15 cellular contexts compared by ENCODE assay signal in genomic region chr7:37508063-37508462, GRCh38. TPM values are rescaled to one million over a fixed set of nuclear protein-coding genes. Genes with fewer than 3 reads are reported as not detected.
A peak's percentile ranks its signal among the peaks of the same experiment; 100 is the strongest.
DNase-seq lines count a peak whose midpoint lies in the region; ATAC-seq and TF ChIP-seq lines count a peak whose summit lies in the region.
"Had no signal": no experiment of that assay in that cellular context is flagged by ENCODE, and none has a peak within 500 bp of the region (broad histone marks: within the 10 kb centered on the region; RNA-seq: fewer than 3 reads in every experiment).

No MANE protein-coding gene starts in this region.

- H2BK12ac ChIP-seq in neuronal stem cell (ENCODE audit: low read length) = no peak overlapping the region

- DNase-seq in dorsolateral prefrontal cortex (no peak), left lobe of liver (ENCODE audit: low spot score) (peak; percentile 51), neuronal stem cell (ENCODE audit: low spot score) (no peak), SK-N-SH (no peak), mesenteric fat pad (ENCODE audit: low spot score) (no peak), colonic mucosa (no peak)
- DNase-seq: BE2C; CD4-positive, alpha-beta memory T cell; DMS79; GM23248; H9 had no signal

- TF ChIP-seq CTCF in dorsolateral prefrontal cortex (IDR thresholded peaks at IDR 0.05 in 54 of 56, conservative IDR thresholded peaks at IDR 0.05 in 2 of 56; ENCODE audit: low read depth in 1 of 56, partially characterized antibody in 56 of 56) (no peak), SK-N-SH (IDR thresholded peaks at IDR 0.05) (no peak), colonic mucosa (IDR thresholded peaks at IDR 0.05) (no peak)

- no peaks in the 10 kb centered on the region for H3K79me2 ChIP-seq in SK-N-SH (ENCODE audit: insufficient read depth)

- TF ChIP-seq EP300 in SK-N-SH (IDR thresholded peaks at IDR 0.05; ENCODE audit: borderline replicate concordance in 1 of 2, low read depth in 1 of 2, low read length in 1 of 2) = no peak

- no peak for TF ChIP-seq RAD21 in SK-N-SH (IDR thresholded peaks at IDR 0.05; ENCODE audit: low read length)

- H3K14ac ChIP-seq in neuronal stem cell (ENCODE audit: low read length) = no peak overlapping the region

- no peak overlapping the region for H2BK5ac ChIP-seq in neuronal stem cell (ENCODE audit: low read length)

- H3K36me3 ChIP-seq in neuronal stem cell (replicated peaks in 1 of 2; ENCODE audit: control insufficient read depth in 2 of 2, insufficient read depth in 2 of 2, low read length in 2 of 2) (no peaks in the 10 kb centered on the region), SK-N-SH (replicated peaks in 1 of 2; ENCODE audit: control insufficient read depth in 1 of 2, insufficient read depth in 2 of 2, low read length in 1 of 2) (no peaks in the 10 kb centered on the region), colonic mucosa (no peaks in the 10 kb centered on the region)
- H3K36me3 ChIP-seq: BE2C had no signal

- CTCF ChIA-PET in SK-N-SH (lab: Yijun Ruan, JAX) = interaction anchor here (0.8 to 7.5 kb wide), 16 partner anchors 10 to 326 kb away, joined by 3 to 89 read pairs (median 6); partner anchors contain the start of gene ELMO1

- H4K8ac ChIP-seq in neuronal stem cell (ENCODE audit: low read depth, low read length) = no peak overlapping the region

- H3K27ac ChIP-seq in dorsolateral prefrontal cortex (peak overlapping the region in 31 of 59 donors; percentile 3 to 87 (median 26)), neuronal stem cell (replicated peaks; ENCODE audit: low read length) (no peak overlapping the region), SK-N-SH (ENCODE audit: low read depth in 2 of 2, low read length in 1 of 2) (no peak overlapping the region), colonic mucosa (no peak overlapping the region)
- H3K27ac ChIP-seq: A549, C4-2B, GM23248 had no signal

- H3K9me2 ChIP-seq in SK-N-SH = no peaks in the 10 kb centered on the region

- intact Hi-C loops in dorsolateral prefrontal cortex (cut with DNase I) (loop anchor here (5.0 to 10.0 kb wide), 2 partner anchors 226 to 273 kb away; no protein-coding TSS in a partner anchor), colonic mucosa (cut with DNase I) (no loop called here)

- no CpG with 5 or more reads among the region's 4 CpGs for WGBS in neuronal stem cell (ENCODE audit: extremely low coverage in 2 of 2, insufficient read length in 2 of 2, insufficient replicate concordance in 1 of 2), 2 donors
- 48% methylated on average over 4 of the region's 4 CpGs for WGBS in SK-N-SH (ENCODE audit: low lambda C conversion rate)

- peaks cover 0 to 7% (median 0%) of the 10 kb centered on the region in 45 donors for H3K27me3 ChIP-seq in dorsolateral prefrontal cortex
- no peaks in the 10 kb centered on the region for H3K27me3 ChIP-seq in neuronal stem cell (ENCODE audit: control insufficient read depth in 3 of 3, insufficient read depth in 3 of 3, low read depth in 1 of 3, low read length in 3 of 3)
- H3K27me3 ChIP-seq in SK-N-SH (ENCODE audit: insufficient read depth) = no peaks in the 10 kb centered on the region
- no peaks in the 10 kb centered on the region for H3K27me3 ChIP-seq in colonic mucosa
- H3K27me3 ChIP-seq: BE2C had no signal

- peak overlapping the region; percentile 48 for H2AFZ ChIP-seq in neuronal stem cell (ENCODE audit: low read length)
- no peak overlapping the region for H2AFZ ChIP-seq in SK-N-SH (ENCODE audit: low read depth)
- H2AFZ ChIP-seq: GM23248 had no signal

- H3K23ac ChIP-seq in neuronal stem cell (ENCODE audit: low read depth, low read length, poor library complexity) = no peak overlapping the region

- no peaks in the 10 kb centered on the region for H3F3A ChIP-seq in SK-N-SH (replicated peaks; ENCODE audit: insufficient read depth)

- H4K20me1 ChIP-seq in SK-N-SH (ENCODE audit: insufficient read depth) = no peaks in the 10 kb centered on the region

- no peaks in the 10 kb centered on the region for H3K79me1 ChIP-seq in neuronal stem cell (ENCODE audit: low read depth, low read length)

- no peak overlapping the region for H2AK5ac ChIP-seq in neuronal stem cell (ENCODE audit: low read depth, low read length)

- peak overlapping the region in 4 of 59 donors; percentile 6 to 25 (median 9) for H3K4me3 ChIP-seq in dorsolateral prefrontal cortex
- no peak overlapping the region for H3K4me3 ChIP-seq in neuronal stem cell (ENCODE audit: low read length in 2 of 2)
- no peak overlapping the region for H3K4me3 ChIP-seq in SK-N-SH (ENCODE audit: low read depth in 2 of 2, low read length in 1 of 2)
- no peak overlapping the region for H3K4me3 ChIP-seq in colonic mucosa
- H3K4me3 ChIP-seq: A549, GM12878, GM23248 had no signal

- ATAC-seq in left lobe of liver = peak; percentile 95
- ATAC-seq: A549, GM12878 had no signal

- H3K4me2 ChIP-seq in neuronal stem cell (ENCODE audit: insufficient read depth, low read length, poor library complexity, severe bottlenecking) = no peak overlapping the region
- no peak overlapping the region for H3K4me2 ChIP-seq in SK-N-SH
- H3K4me2 ChIP-seq: A549 had no signal

- no peak overlapping the region for H3K4ac ChIP-seq in neuronal stem cell (ENCODE audit: low read length)

- H3K18ac ChIP-seq in neuronal stem cell (ENCODE audit: low read length) = no peak overlapping the region

- H3K9me3 ChIP-seq in neuronal stem cell (replicated peaks in 1 of 2; ENCODE audit: control insufficient read depth in 2 of 2, insufficient read depth in 1 of 2, low read depth in 1 of 2, low read length in 2 of 2) (no peaks in the 10 kb centered on the region), SK-N-SH (peaks cover 4% of the 10 kb centered on the region), colonic mucosa (no peaks in the 10 kb centered on the region)
- H3K9me3 ChIP-seq: A549, BE2C had no signal

- H3K9ac ChIP-seq in neuronal stem cell (ENCODE audit: low read depth, low read length, poor library complexity) = no peak overlapping the region
- no peak overlapping the region for H3K9ac ChIP-seq in SK-N-SH
- no peak overlapping the region for H3K9ac ChIP-seq in colonic mucosa (ENCODE audit: low read depth in 2 of 2, low read length in 2 of 2)
- H3K9ac ChIP-seq: GM23248 had no signal

- H3K4me1 ChIP-seq in neuronal stem cell (ENCODE audit: control insufficient read depth in 2 of 2, insufficient read depth in 1 of 2, low read depth in 1 of 2, low read length in 2 of 2) (peaks cover 2 to 5% of the 10 kb centered on the region in 2 donors), SK-N-SH (ENCODE audit: control insufficient read depth in 1 of 2, insufficient read depth in 2 of 2, low read depth in 1 of 2, low read length in 1 of 2) (no peaks in the 10 kb centered on the region; a peak in 1 of 4 replicates), colonic mucosa (no peaks in the 10 kb centered on the region)
- H3K4me1 ChIP-seq: A549, BE2C had no signal

- POLR2A ChIA-PET in SK-N-SH (lab: Yijun Ruan, JAX) = no interaction called here

- no peak overlapping the region for H2BK120ac ChIP-seq in neuronal stem cell (ENCODE audit: low read depth, low read length)

- no peak overlapping the region for H2BK15ac ChIP-seq in neuronal stem cell (ENCODE audit: low read length)

- no peak overlapping the region for H4K91ac ChIP-seq in neuronal stem cell (ENCODE audit: low read depth, low read length, poor library complexity)

TF ChIP-seq in SK-N-SH, 30 proteins besides CTCF, POLR2A, EP300 and RAD21 (continues in another document):
- no peak for TF ChIP-seq CHD2 (IDR thresholded peaks at IDR 0.05; ENCODE audit: low read length, partially characterized antibody)
- no peak for TF ChIP-seq TCF12 (IDR thresholded peaks at IDR 0.05)
- no peak for TF ChIP-seq ZBTB33 (IDR thresholded peaks at IDR 0.05; ENCODE audit: borderline replicate concordance, low read depth)
- TF ChIP-seq MXI1 (IDR thresholded peaks at IDR 0.05; ENCODE audit: low read depth, low read length) = no peak
- no peak for TF ChIP-seq SMC3 (IDR thresholded peaks at IDR 0.05; ENCODE audit: low read depth, low read length)
- no peak for TF ChIP-seq MEF2A (IDR thresholded peaks at IDR 0.05; ENCODE audit: borderline replicate concordance, low read depth)
- no peak for TF ChIP-seq GABPA (IDR thresholded peaks at IDR 0.05; ENCODE audit: low read depth)
- TF ChIP-seq TEAD4 (IDR thresholded peaks at IDR 0.05; ENCODE audit: borderline replicate concordance, insufficient read depth) = no peak
- TF ChIP-seq POLR2AphosphoS5 (IDR thresholded peaks at IDR 0.05; ENCODE audit: low read depth, low read length) = no peak
- no peak for TF ChIP-seq ELF1 (IDR thresholded peaks at IDR 0.05)
- no peak for TF ChIP-seq RXRA (IDR thresholded peaks at IDR 0.05; ENCODE audit: borderline replicate concordance, low read depth)
- TF ChIP-seq FOXM1 (IDR thresholded peaks at IDR 0.05; ENCODE audit: low read depth) = no peak

RNA-seq across cellular contexts. Expression of gene ELMO1, which starts 59.4 kb away (rescaled TPM):
- total RNA-seq in dorsolateral prefrontal cortex (100 to 1,000 TPM in 119 of 120 experiments, 10 to 100 TPM in 1; 96.6 to 391 (median 224) TPM), left lobe of liver (21.2 TPM), mesenteric fat pad (48.9 TPM), colonic mucosa (1 to 10 TPM; 4.2 to 4.7 TPM)
- polyA plus RNA-seq in neuronal stem cell (2013, experiment 1 of 2) = 8.2 TPM
- 7.3 TPM for polyA plus RNA-seq in neuronal stem cell (2013, experiment 2 of 2)
- polyA plus RNA-seq in SK-N-SH (2012; rRNA removed) = 0.64 and 2.8 TPM in 2 replicates
- polyA plus RNA-seq in SK-N-SH (2012; cell fraction: cytosol; rRNA removed) = 1.5 and 3.7 TPM in 2 replicates
- 1.0 and 1.5 TPM in 2 replicates for polyA plus RNA-seq in SK-N-SH (2012; cell fraction: nucleus; rRNA removed)
- total RNA-seq: GM23248 had no signal
- polyA plus RNA-seq: AG04450, GM23248 had no signal

Comparison
In these comparisons a context has a peak if more than half of its experiments do, and no peak if none do; other contexts are left out.
1. H3K27ac ChIP-seq: peak in dorsolateral prefrontal cortex (31 of 59); none in neuronal stem cell (single experiment), SK-N-SH (0 of 2) and colonic mucosa (single experiment).